ENCODE assay signal across 2 cellular contexts in genomic region chr10:95234951-95235350, GRCh38.
TF ChIP-seq lines count a peak whose summit lies in the region.

No MANE protein-coding gene starts in this region.

TF ChIP-seq in H1, 55 proteins besides CTCF, POLR2A, EP300 and RAD21:
- TF ChIP-seq RBBP5 (IDR thresholded peaks at IDR 0.05; ENCODE audit: borderline replicate concordance, low read depth, low read length) (no peak), GTF2F1 (IDR thresholded peaks at IDR 0.05; ENCODE audit: borderline replicate concordance, low read depth, low read length) (no peak), SUZ12 (IDR thresholded peaks at IDR 0.05; ENCODE audit: low read length) (no peak)

TF ChIP-seq in SK-N-SH, 30 proteins besides CTCF, POLR2A, EP300 and RAD21:
- TF ChIP-seq RFX5 (IDR thresholded peaks at IDR 0.05; ENCODE audit: low read length), result no peak
- no peak for TF ChIP-seq RCOR1 (IDR thresholded peaks at IDR 0.05; ENCODE audit: low read length)
- TF ChIP-seq FOXM1 (IDR thresholded peaks at IDR 0.05; ENCODE audit: low read depth), result no peak
- TF ChIP-seq POLR2AphosphoS5 (IDR thresholded peaks at IDR 0.05; ENCODE audit: low read depth, low read length), result no peak
- no peak for TF ChIP-seq NFIC (IDR thresholded peaks at IDR 0.05; ENCODE audit: borderline replicate concordance)
- TF ChIP-seq RXRA (IDR thresholded peaks at IDR 0.05; ENCODE audit: borderline replicate concordance, low read depth), result no peak
